In the genomic region with DNA sequence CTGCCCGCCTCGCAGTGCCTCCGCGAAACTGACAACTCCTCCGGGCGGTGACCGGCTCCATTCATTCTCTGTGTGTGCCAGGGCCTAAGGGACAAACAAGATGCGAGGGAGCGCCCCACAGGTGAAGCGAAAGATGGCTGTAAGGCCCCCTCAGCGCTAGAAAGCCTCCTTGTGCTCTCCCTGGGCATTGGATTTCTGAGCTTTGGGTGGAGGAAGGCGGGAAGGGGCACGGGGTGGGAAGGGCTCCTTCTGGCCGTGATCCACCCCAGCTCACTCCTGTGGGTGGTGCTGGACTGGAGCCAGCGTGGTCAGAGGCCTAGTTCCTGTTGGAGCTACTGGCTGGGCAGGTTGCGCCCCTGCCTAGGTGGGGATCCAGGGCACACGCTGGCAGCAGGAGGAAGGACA, we compare ENCODE assay signal across 8 cellular contexts. TPM values are rescaled to one million over a fixed set of nuclear protein-coding genes. Genes with fewer than 3 reads are reported as not detected.
DNase-seq lines count a peak whose midpoint lies in the region; ATAC-seq and TF ChIP-seq lines count a peak whose summit lies in the region.

No MANE protein-coding gene starts in this region.

- H3K4me3 ChIP-seq in Caco-2 (ENCODE audit: low read depth, low read length): peak overlapping the region; percentile 65
- peak overlapping the region; percentile 49 for H3K4me3 ChIP-seq in NB4 (ENCODE audit: low read depth, low read length)
- peak overlapping the region; percentile 56 for H3K4me3 ChIP-seq in naive thymus-derived CD4-positive, alpha-beta T cell (ENCODE audit: low read length)

- 0 out of 2 replicates have a peak, but pooled peaks cover 5% of the 10 kb centered on the region for H3K9me3 ChIP-seq in Caco-2
- no peaks in the 10 kb centered on the region for H3K9me3 ChIP-seq in naive thymus-derived CD4-positive, alpha-beta T cell (ENCODE audit: control insufficient read depth in 2 of 3, low read length in 3 of 3)

- intact Hi-C loops in Caco-2 (cut with micrococcal nuclease; ENCODE audit: unreplicated experiment): no loop called here
- intact Hi-C loops in naive thymus-derived CD4-positive, alpha-beta T cell (cut with micrococcal nuclease): loop anchor here (1.0 to 5.0 kb wide), 5 partner anchors 12 to 414 kb away; a partner anchor contains a TSS

- BruUV-seq in Caco-2 (replicated peaks; lab: Mats Ljungman, UMichigan): TSS peak; percentile 33

- POLR2A ChIA-PET in Caco-2 (lab: Charles Lee): interaction anchor here (0.5 kb wide), 1 partner anchor 1111 kb away, joined by 4 read pairs; a partner anchor contains a TSS
- POLR2A ChIA-PET in naive thymus-derived CD4-positive, alpha-beta T cell (lab: Charles Lee): interaction anchor here (0.5 kb wide), 1 partner anchor 8 kb away, joined by 3 read pairs; no protein-coding TSS in a partner anchor

- H3K4me1 ChIP-seq in Caco-2 (peaks cover 33% of the 10 kb centered on the region), foreskin keratinocyte (peaks cover 9% of the 10 kb centered on the region)
- H3K4me1 ChIP-seq in naive thymus-derived CD4-positive, alpha-beta T cell (ENCODE audit: control insufficient read depth in 2 of 2, insufficient read depth in 2 of 2, low read length in 2 of 2): peaks cover 11 to 16% of the 10 kb centered on the region in 2 donors

- peaks cover 10% of the 10 kb centered on the region for H3K9me3 Mint-ChIP-seq in Caco-2 (ENCODE audit: unreplicated experiment)
- H3K9me3 Mint-ChIP-seq in chondrocyte (ENCODE audit: low read depth): peaks cover 8% of the 10 kb centered on the region
- H3K9me3 Mint-ChIP-seq in naive thymus-derived CD4-positive, alpha-beta T cell: peaks cover 0 to 4% (median 0%) of the 10 kb centered on the region in 11 donors

- H3K27me3 ChIP-seq in Caco-2 (replicated peaks; ENCODE audit: control insufficient read depth, insufficient read depth, low read length) (no peaks in the 10 kb centered on the region), foreskin keratinocyte (peaks cover 69% of the 10 kb centered on the region)
- no peaks in the 10 kb centered on the region for H3K27me3 ChIP-seq in naive thymus-derived CD4-positive, alpha-beta T cell (ENCODE audit: control insufficient read depth in 2 of 2, insufficient read depth in 2 of 2, low read length in 2 of 2)

- no peaks in the 10 kb centered on the region for H3K36me3 Mint-ChIP-seq in Caco-2 (ENCODE audit: insufficient read depth, unreplicated experiment)
- H3K36me3 Mint-ChIP-seq in chondrocyte (ENCODE audit: low read depth): no peaks in the 10 kb centered on the region
- H3K36me3 Mint-ChIP-seq in naive thymus-derived CD4-positive, alpha-beta T cell: peaks cover 0 to 15% (median 10%) of the 10 kb centered on the region in 5 donors

- H3K4me1 Mint-ChIP-seq in Caco-2 (ENCODE audit: low read depth, unreplicated experiment): peaks cover 26% of the 10 kb centered on the region
- peaks cover 11% of the 10 kb centered on the region for H3K4me1 Mint-ChIP-seq in chondrocyte (ENCODE audit: low read depth)
- peaks cover 17 to 46% (median 38%) of the 10 kb centered on the region in 7 donors for H3K4me1 Mint-ChIP-seq in naive thymus-derived CD4-positive, alpha-beta T cell

- CTCF ChIA-PET in Caco-2 (lab: Charles Lee): interaction anchor here (0.6 kb wide), 1 partner anchor 40 kb away, joined by 3 read pairs; no protein-coding TSS in a partner anchor
- CTCF ChIA-PET in naive thymus-derived CD4-positive, alpha-beta T cell (lab: Charles Lee): interaction anchor here (1.5 kb wide), 1 partner anchor 11 kb away, joined by 3 read pairs; no protein-coding TSS in a partner anchor

- H3K36me3 ChIP-seq in Caco-2 (ENCODE audit: control insufficient read depth, insufficient read depth, low read length): no peaks in the 10 kb centered on the region
- no peaks in the 10 kb centered on the region for H3K36me3 ChIP-seq in naive thymus-derived CD4-positive, alpha-beta T cell (ENCODE audit: control insufficient read depth in 2 of 3, insufficient read depth in 3 of 3, low read length in 3 of 3)

- H3K27ac Mint-ChIP-seq in Caco-2 (ENCODE audit: unreplicated experiment) (no peak overlapping the region), chondrocyte (ENCODE audit: unreplicated experiment) (no peak overlapping the region)
- peak overlapping the region in 8 of 9 donors; percentile 38 to 91 (median 64) for H3K27ac Mint-ChIP-seq in naive thymus-derived CD4-positive, alpha-beta T cell

- TF ChIP-seq CTCF in Caco-2 (IDR thresholded peaks at IDR 0.05; ENCODE audit: insufficient read depth in 1 of 2, low read depth in 1 of 2, low read length in 1 of 2, severe bottlenecking in 1 of 2, unreplicated experiment in 1 of 2) (no peak), NB4 (IDR thresholded peaks at IDR 0.05; ENCODE audit: low read depth, low read length) (no peak), chondrocyte (IDR thresholded peaks at IDR 0.05) (no peak), foreskin keratinocyte (conservative IDR thresholded peaks at IDR 0.05) (no peak)

- no peak for TF ChIP-seq POLR2A in NB4 (IDR thresholded peaks at IDR 0.05; ENCODE audit: extremely low read depth, insufficient read length)

- peak overlapping the region; percentile 12 for H3K27ac ChIP-seq in naive thymus-derived CD4-positive, alpha-beta T cell (ENCODE audit: low read depth, low read length)
- no peak overlapping the region for H3K27ac ChIP-seq in foreskin keratinocyte

- DNase-seq in Caco-2 (no peak), NB4 (ENCODE audit: low read depth) (peak; percentile 37), chondrocyte (ENCODE audit: low spot score) (peak; percentile 79), foreskin keratinocyte (no peak), T-helper 9 cell (no peak), putamen (ENCODE audit: low spot score) (no peak), NCI-H82 treated with DMSO at 0.1 percent for 48 hours (lab: John Stamatoyannopoulos, UW; ENCODE audit: unreplicated experiment) (no peak)
- DNase-seq in naive thymus-derived CD4-positive, alpha-beta T cell: peak in 1 of 9 donors; percentile 8

- H3K27me3 Mint-ChIP-seq in Caco-2 (ENCODE audit: insufficient read depth, unreplicated experiment) (no peaks in the 10 kb centered on the region), chondrocyte (ENCODE audit: low read depth) (peaks cover 41% of the 10 kb centered on the region)
- H3K27me3 Mint-ChIP-seq in naive thymus-derived CD4-positive, alpha-beta T cell: peaks cover 0 to 49% (median 0%) of the 10 kb centered on the region in 5 donors

- peak overlapping the region; percentile 80 for H3K4me3 Mint-ChIP-seq in Caco-2 (ENCODE audit: unreplicated experiment)
- peak overlapping the region; percentile 63 for H3K4me3 Mint-ChIP-seq in chondrocyte (ENCODE audit: unreplicated experiment)
- H3K4me3 Mint-ChIP-seq in naive thymus-derived CD4-positive, alpha-beta T cell: peak overlapping the region; percentile 80 to 95 (median 88)

- no peak for ATAC-seq in naive thymus-derived CD4-positive, alpha-beta T cell
- no peak for ATAC-seq in foreskin keratinocyte

RNA-seq across cellular contexts. Expression of a gene that starts 0.9 kb away (rescaled TPM):
- total RNA-seq in Caco-2 (2022): 3.6 and 3.9 TPM in 2 replicates
- 0.34 to 0.55 TPM in 2 of 3 replicates, not detected in the other for total RNA-seq in chondrocyte
- 10 to 100 TPM in 4 of 5 experiments, 1 to 10 TPM in 1; 6.2 to 14.3 (median 11.4) TPM for total RNA-seq in naive thymus-derived CD4-positive, alpha-beta T cell
- 1 to 10 TPM; 3.1 to 4.3 TPM for polyA plus RNA-seq in naive thymus-derived CD4-positive, alpha-beta T cell
- total RNA-seq in foreskin keratinocyte: 0.34 and 0.81 TPM in 2 replicates
- polyA plus RNA-seq in foreskin keratinocyte: 0.19 and 0.48 TPM in 2 replicates

RNA-seq across cellular contexts. Expression of a gene that starts 12.1 kb away (rescaled TPM):
- total RNA-seq in Caco-2 (2022) (21.1 and 27.8 TPM in 2 replicates), chondrocyte (13.4 to 17.2 TPM (median 17.1 TPM) in 3 replicates), foreskin keratinocyte (17.0 and 17.5 TPM in 2 replicates)
- total RNA-seq in naive thymus-derived CD4-positive, alpha-beta T cell: 10 to 100 TPM in 4 of 5 experiments, 1 to 10 TPM in 1; 8.1 to 18.4 (median 13.5) TPM
- polyA plus RNA-seq in naive thymus-derived CD4-positive, alpha-beta T cell: 1 to 10 TPM; 5.0 to 7.5 TPM
- polyA plus RNA-seq in foreskin keratinocyte: 15.3 and 17.7 TPM in 2 replicates

Comparison
In these comparisons a context has a peak if more than half of its experiments do, and no peak if none do; other contexts are left out.
1. DNase-seq: peak in NB4 (single experiment) and chondrocyte (single experiment); none in Caco-2 (0 of 2), foreskin keratinocyte (0 of 2), T-helper 9 cell (single experiment), putamen (single experiment) and NCI-H82 treated with DMSO at 0.1 percent for 48 hours (single experiment).
2. H3K27ac Mint-ChIP-seq: peak in naive thymus-derived CD4-positive, alpha-beta T cell (8 of 9); none in Caco-2 (single experiment) and chondrocyte (single experiment).
3. Peak in every context shown above with its lines, with median percentiles within 50 percentile points of each other: H3K4me3 ChIP-seq and H3K4me3 Mint-ChIP-seq.